ENCODE assay signal across 20 cellular contexts in the genomic region with DNA sequence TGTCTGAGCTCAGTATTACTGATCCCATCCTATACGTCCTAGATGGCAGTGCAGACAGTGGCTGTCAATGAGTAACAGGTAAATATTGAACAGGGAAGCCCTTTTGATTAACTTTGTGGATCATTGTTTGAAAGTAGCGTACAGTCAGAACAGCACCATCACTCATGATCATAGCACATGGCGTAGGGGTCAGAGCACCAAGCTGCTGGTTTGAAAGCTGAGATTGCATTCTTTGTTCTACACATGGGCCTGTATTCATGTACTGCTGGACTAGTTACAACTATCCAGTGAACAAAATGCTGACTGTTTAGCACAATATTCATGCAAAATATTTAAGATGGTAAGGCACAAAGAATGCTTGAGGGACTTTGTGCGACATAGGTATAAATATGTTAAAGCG.
A peak's percentile ranks its signal among the peaks of the same experiment; 100 is the strongest.
DNase-seq lines count a peak whose midpoint lies in the region; ATAC-seq and TF ChIP-seq lines count a peak whose summit lies in the region.
"Had no signal": no experiment of that assay in that cellular context is flagged by ENCODE, and none has a peak within 500 bp of the region (broad histone marks: within the 10 kb centered on the region; RNA-seq: fewer than 3 reads in every experiment).

No MANE protein-coding gene starts in this region.

- H3K79me2 ChIP-seq in osteoblast (ENCODE audit: insufficient read depth, low read length): no peaks in the 10 kb centered on the region

- H3K36me3 ChIP-seq in osteoblast (ENCODE audit: insufficient read depth, low read length) (no peaks in the 10 kb centered on the region), H7 (replicated peaks; ENCODE audit: control insufficient read depth, insufficient read depth, low read length) (no peaks in the 10 kb centered on the region)
- H3K36me3 ChIP-seq: BE2C had no signal

- no peaks in the 10 kb centered on the region for H3K9me3 ChIP-seq in osteoblast (ENCODE audit: low read depth, low read length)
- H3K9me3 ChIP-seq: BE2C had no signal

- no peak for ATAC-seq in HG02642 (IDR thresholded peaks at IDR 0.05; ENCODE audit: poor library complexity, unreplicated experiment)
- ATAC-seq: GM12878 had no signal

- H3K4me2 ChIP-seq in osteoblast (ENCODE audit: insufficient read depth, low read length): no peak overlapping the region

- DNase-seq in Ammon's horn (ENCODE audit: low spot score): peak; percentile 36
- peak; percentile 36 for DNase-seq in left kidney (ENCODE audit: low read depth, low spot score)
- peak; percentile 44 for DNase-seq in osteoblast (ENCODE audit: insufficient read length, low spot score, missing footprints)
- peak; percentile 69 for DNase-seq in superior temporal gyrus (ENCODE audit: extremely low spot score)
- DNase-seq in NCI-H2196 (lab: John Stamatoyannopoulos, UW; ENCODE audit: unreplicated experiment): no peak
- no peak for DNase-seq in H7
- DNase-seq: BE2C; CD4-positive, CD25-positive, alpha-beta regulatory T cell; CD8-positive, alpha-beta memory T cell; COR-L47; DMS 273 treated with DMSO at 0.1 percent for 48 hours; DMS53; DND-41; EL; GOT3; H9; IMR-90 had no signal

- H3K4me3 ChIP-seq in osteoblast (ENCODE audit: insufficient read depth, low read length) (no peak overlapping the region), H7 (ENCODE audit: insufficient read depth, low read depth, low read length) (no peak overlapping the region)
- H3K4me3 ChIP-seq: GM12878 had no signal

- no peaks in the 10 kb centered on the region for H4K20me1 ChIP-seq in osteoblast (ENCODE audit: insufficient read depth, low read length)

- H3K27ac ChIP-seq in osteoblast (ENCODE audit: low read depth, low read length): no peak overlapping the region
- H3K27ac ChIP-seq: HL-60 had no signal

- TF ChIP-seq CTCF in osteoblast (IDR thresholded peaks at IDR 0.05; ENCODE audit: extremely low read depth, low read depth, low read length): no peak

- no peaks in the 10 kb centered on the region for H3K4me1 ChIP-seq in osteoblast (ENCODE audit: insufficient read depth, low read length)
- H3K4me1 ChIP-seq: BE2C had no signal

- no peaks in the 10 kb centered on the region for H3K27me3 ChIP-seq in osteoblast (ENCODE audit: insufficient read depth, low read length)
- no peaks in the 10 kb centered on the region for H3K27me3 ChIP-seq in H7 (ENCODE audit: control insufficient read depth, insufficient read depth, low read length)

- H2AFZ ChIP-seq in osteoblast (ENCODE audit: low read length): no peak overlapping the region

Comparison
In these comparisons a context has a peak if more than half of its experiments do, and no peak if none do; other contexts are left out.
1. DNase-seq: peak in Ammon's horn (single experiment), left kidney (single experiment), osteoblast (single experiment) and superior temporal gyrus (single experiment); none in NCI-H2196 (single experiment) and H7 (single experiment).